In the genomic region with DNA sequence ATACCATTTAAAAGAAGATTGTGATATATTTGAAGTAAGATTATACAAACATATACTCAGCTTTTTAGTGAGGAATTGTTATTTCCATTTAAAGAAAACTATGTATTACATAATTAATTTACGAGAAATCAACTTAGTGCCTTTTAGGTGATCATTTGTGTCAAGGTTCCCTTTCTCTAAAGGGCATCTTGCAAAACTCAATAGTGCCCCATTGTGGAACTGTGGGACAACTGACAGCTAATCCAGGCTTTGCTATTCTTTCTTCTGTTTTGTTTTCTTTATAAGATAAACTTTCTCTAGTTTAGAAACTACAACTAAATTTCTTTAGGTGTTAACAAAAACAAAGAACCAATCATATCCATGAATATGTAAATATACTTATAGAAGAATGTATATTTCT, we compare ENCODE assay signal across 10 cellular contexts. TPM values are rescaled to one million over a fixed set of nuclear protein-coding genes. Genes with fewer than 3 reads are reported as not detected.
DNase-seq lines count a peak whose midpoint lies in the region; ATAC-seq and TF ChIP-seq lines count a peak whose summit lies in the region.
"Had no signal": no experiment of that assay in that cellular context is flagged by ENCODE, and none has a peak within 500 bp of the region (broad histone marks: within the 10 kb centered on the region; RNA-seq: fewer than 3 reads in every experiment).

No MANE protein-coding gene starts in this region.

- H3K27ac ChIP-seq in heart left ventricle: no peak overlapping the region
- no peak overlapping the region for H3K27ac ChIP-seq in upper lobe of right lung

- TF ChIP-seq POLR2A in heart left ventricle (IDR thresholded peaks at IDR 0.05): no peak
- TF ChIP-seq POLR2A in lower leg skin (IDR thresholded peaks at IDR 0.05): no peak

- H3K9me3 ChIP-seq in heart left ventricle (no peaks in the 10 kb centered on the region), upper lobe of right lung (no peaks in the 10 kb centered on the region), mucosa of descending colon (no peaks in the 10 kb centered on the region)

- H3K4me1 ChIP-seq in heart left ventricle (peaks cover 0 to 2% (median 0%) of the 10 kb centered on the region in 12 donors), upper lobe of right lung (no peaks in the 10 kb centered on the region), mucosa of descending colon (ENCODE audit: low read depth) (no peaks in the 10 kb centered on the region)

- H3K4me3 ChIP-seq in heart left ventricle (no peak overlapping the region), fibroblast of the aortic adventitia (ENCODE audit: low read depth, low read length) (no peak overlapping the region), upper lobe of right lung (no peak overlapping the region), lower leg skin (ENCODE audit: low read depth, poor library complexity, severe bottlenecking) (no peak overlapping the region), mucosa of descending colon (no peak overlapping the region)

- TF ChIP-seq CTCF in heart left ventricle (IDR thresholded peaks at IDR 0.05) (peak; percentile 15 to 52 (median 34)), fibroblast of the aortic adventitia (IDR thresholded peaks at IDR 0.05; ENCODE audit: insufficient read depth, low read length) (peak; percentile 65), upper lobe of right lung (IDR thresholded peaks at IDR 0.05) (peak; percentile 37), lower leg skin (IDR thresholded peaks at IDR 0.05) (no peak), mucosa of descending colon (IDR thresholded peaks at IDR 0.05) (no peak)

- no peak for DNase-seq in heart left ventricle
- no peak for DNase-seq in left ventricle myocardium superior
- peak; percentile 43 for DNase-seq in RPMI7951 (ENCODE audit: low read depth)
- peak; percentile 66 for DNase-seq in fibroblast of the aortic adventitia (ENCODE audit: low read depth)
- DNase-seq in upper lobe of right lung: no peak
- no peak for DNase-seq in lower leg skin (ENCODE audit: low spot score in 2 of 2)
- no peak for DNase-seq in mucosa of descending colon
- DNase-seq: naive B cell had no signal

- peaks cover 0 to 6% (median 0%) of the 10 kb centered on the region in 9 donors for H3K27me3 ChIP-seq in heart left ventricle
- H3K27me3 ChIP-seq in upper lobe of right lung: no peaks in the 10 kb centered on the region

- H3K36me3 ChIP-seq in heart left ventricle (no peaks in the 10 kb centered on the region), upper lobe of right lung (no peaks in the 10 kb centered on the region), mucosa of descending colon (ENCODE audit: low read depth) (no peaks in the 10 kb centered on the region)

- intact Hi-C loops in heart left ventricle (cut with DNase I): no loop called here
- intact Hi-C loops in left ventricle myocardium superior (cut with micrococcal nuclease): no loop called here
- intact Hi-C loops in upper lobe of right lung (cut with DNase I): no loop called here
- intact Hi-C loops in lower leg skin (cut with DNase I; ENCODE audit: low total_unique reads): no loop called here
- intact Hi-C loops in mucosa of descending colon (cut with DNase I, micrococcal nuclease): no loop called here

- ATAC-seq in heart left ventricle (no peak), left ventricle myocardium superior (no peak), upper lobe of right lung (no peak), mucosa of descending colon (no peak), HG03469 (IDR thresholded peaks at IDR 0.05; ENCODE audit: unreplicated experiment) (no peak)

- WGBS in heart left ventricle, 4 donors: 61 to 74% (median 65%) methylated on average over 1 of the region's 1 CpG
- 67 to 75% methylated on average over 1 of the region's 1 CpG for WGBS in lower leg skin, 2 donors

RNA-seq across cellular contexts. Expression of a gene that starts 24.3 kb away (rescaled TPM):
- total RNA-seq in heart left ventricle (10 to 100 TPM in 2 of 9 donors, 1 to 10 TPM in 7; 1.1 to 34.9 (median 6.8) TPM), left ventricle myocardium superior (13.3 TPM), fibroblast of the aortic adventitia (ENCODE audit: low replicate concordance) (2.0 and 12.9 TPM in 2 replicates), upper lobe of right lung (0.32 TPM), lower leg skin (10 to 100 TPM; 10.0 to 23.7 (median 13.8) TPM), mucosa of descending colon (1 to 10 TPM in 2 of 3 donors, not detected in 1; 1.3 to 3.5 TPM)
- polyA plus RNA-seq in heart left ventricle: 1 to 10 TPM; 1.0 to 3.2 TPM
- 0.88 and 2.9 TPM in 2 replicates for total RNA-seq in RPMI7951 (2014; rRNA removed; shearing (Covaris generic))
- total RNA-seq: activated T-helper 1 cell treated with anti-CD3 and anti-CD28 coated beads, Interleukin-12 subunit alpha, Interleukin-12 subunit beta, Interleukin-2, Interleukin-4 antibody, amounts not matched to agents 30 ng/mL and 10 ng/mL and 1 ng/mL, durations not matched to agents 14 hours and 24 hours and 36 hours had no signal

Comparison
In these comparisons a context has a peak if more than half of its experiments do, and no peak if none do; other contexts are left out.
1. DNase-seq: peak in RPMI7951 (single experiment) and fibroblast of the aortic adventitia (single experiment); none in heart left ventricle (0 of 5), left ventricle myocardium superior (single experiment), upper lobe of right lung (single experiment), lower leg skin (0 of 2) and mucosa of descending colon (0 of 3).
2. CTCF ChIP-seq: peak in heart left ventricle (12 of 12), fibroblast of the aortic adventitia (single experiment) and upper lobe of right lung (single experiment); none in lower leg skin (0 of 3) and mucosa of descending colon (single experiment).